In genomic region chr7:150371131-150371995, GRCh38 we compare ENCODE assay signal across 1 cellular context.
TF ChIP-seq lines count a peak whose summit lies in the region.

No MANE protein-coding gene starts in this region.

TF ChIP-seq in K562, 482 proteins besides CTCF, POLR2A, EP300 and RAD21 (continues in another document):
- TF ChIP-seq RBM39 (optimal IDR thresholded peaks at IDR 0.05; ENCODE audit: low read depth, low read length) = no peak
- no peak for TF ChIP-seq ZNF121 (CRISPR knock-in tag; conservative IDR thresholded peaks at IDR 0.05)
- TF ChIP-seq ZNF197 (CRISPR knock-in tag; IDR thresholded peaks at IDR 0.05; ENCODE audit: low read depth) = no peak
- TF ChIP-seq NEUROD1 (IDR thresholded peaks at IDR 0.05; ENCODE audit: borderline replicate concordance, low read depth, low read length, partially characterized antibody) = no peak
- TF ChIP-seq ZNF274 (IDR thresholded peaks at IDR 0.05; ENCODE audit: borderline replicate concordance, low read depth, low read length) = no peak
- no peak for TF ChIP-seq HNRNPH1 (optimal IDR thresholded peaks at IDR 0.05; ENCODE audit: low read depth, low read length)
- TF ChIP-seq RBM15 (IDR thresholded peaks at IDR 0.05; ENCODE audit: insufficient read depth, low read length) = no peak
- no peak for TF ChIP-seq TRIM25 (IDR thresholded peaks at IDR 0.05; ENCODE audit: borderline replicate concordance)
- TF ChIP-seq KDM5B (IDR thresholded peaks at IDR 0.05; ENCODE audit: insufficient replicate concordance, low read depth, low read length) = peak; percentile 3
- no peak for TF ChIP-seq RCOR1 (IDR thresholded peaks at IDR 0.05; ENCODE audit: borderline replicate concordance in 1 of 2, low read depth in 2 of 2, low read length in 2 of 2)
- TF ChIP-seq CREB3L1 (IDR thresholded peaks at IDR 0.05; ENCODE audit: borderline replicate concordance, low read depth) = no peak
- no peak for TF ChIP-seq MBD2 (IDR thresholded peaks at IDR 0.05; ENCODE audit: borderline replicate concordance, low read depth)
- no peak for TF ChIP-seq BRCA1 (IDR thresholded peaks at IDR 0.05)
- TF ChIP-seq BRCA1 (CRISPR knock-in tag; IDR thresholded peaks at IDR 0.05) = no peak
- no peak for TF ChIP-seq CHD2 (IDR thresholded peaks at IDR 0.05; ENCODE audit: low read depth, low read length)
- no peak for TF ChIP-seq CHD4 (IDR thresholded peaks at IDR 0.05; ENCODE audit: insufficient read depth, insufficient replicate concordance, low read depth, low read length, poor library complexity, severe bottlenecking)
- peak; percentile 14 for TF ChIP-seq PRPF4 (IDR thresholded peaks at IDR 0.05; ENCODE audit: insufficient read depth, low read depth, low read length, poor library complexity, severe bottlenecking)
- TF ChIP-seq CHD1 (IDR thresholded peaks at IDR 0.05; ENCODE audit: low read length) = no peak
- no peak for TF ChIP-seq ZNF398 (CRISPR knock-in tag; IDR thresholded peaks at IDR 0.05)
- TF ChIP-seq HEY1 (CRISPR knock-in tag; IDR thresholded peaks at IDR 0.05; ENCODE audit: borderline replicate concordance) = no peak
- no peak for TF ChIP-seq TFAM (CRISPR knock-in tag; conservative IDR thresholded peaks at IDR 0.05)
- TF ChIP-seq ZNF436 (CRISPR knock-in tag; IDR thresholded peaks at IDR 0.05) = no peak
- TF ChIP-seq TCF7 (IDR thresholded peaks at IDR 0.05; ENCODE audit: borderline replicate concordance) = no peak
- no peak for TF ChIP-seq FOXJ3 (CRISPR knock-in tag; IDR thresholded peaks at IDR 0.05)
- no peak for TF ChIP-seq AFF1 (IDR thresholded peaks at IDR 0.05; ENCODE audit: low read depth in 1 of 2, partially characterized antibody in 2 of 2)
- no peak; the same call in 1 of the 2 replicates for TF ChIP-seq ETS1 (conservative IDR thresholded peaks at IDR 0.05; ENCODE audit: control insufficient read depth, low read depth, low read length)
- TF ChIP-seq TEAD4 (IDR thresholded peaks at IDR 0.05; ENCODE audit: low read length) = no peak
- TF ChIP-seq TEAD4 (CRISPR knock-in tag; IDR thresholded peaks at IDR 0.05; ENCODE audit: borderline replicate concordance) = 0 out of 2 replicates have a peak, but pooled peaks have one; percentile 71
- TF ChIP-seq, protein P1, sequence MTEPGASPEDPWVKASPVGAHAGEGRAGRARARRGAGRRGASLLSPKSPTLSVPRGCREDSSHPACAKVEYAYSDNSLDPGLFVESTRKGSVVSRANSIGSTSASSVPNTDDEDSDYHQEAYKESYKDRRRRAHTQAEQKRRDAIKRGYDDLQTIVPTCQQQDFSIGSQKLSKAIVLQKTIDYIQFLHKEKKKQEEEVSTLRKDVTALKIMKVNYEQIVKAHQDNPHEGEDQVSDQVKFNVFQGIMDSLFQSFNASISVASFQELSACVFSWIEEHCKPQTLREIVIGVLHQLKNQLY (CRISPR knock-in tag; conservative IDR thresholded peaks at IDR 0.05) = no peak
- no peak for TF ChIP-seq CCAR2 (IDR thresholded peaks at IDR 0.05; ENCODE audit: low read depth, low read length)
- no peak for TF ChIP-seq ZKSCAN3 (CRISPR knock-in tag; IDR thresholded peaks at IDR 0.05)
- TF ChIP-seq GTF2F1 (IDR thresholded peaks at IDR 0.05; ENCODE audit: low read depth, low read length) = no peak
- TF ChIP-seq RNF2 (IDR thresholded peaks at IDR 0.05) = no peak
- no peak for TF ChIP-seq ATF2 (CRISPR knock-in tag; IDR thresholded peaks at IDR 0.05)
- TF ChIP-seq HMG20A (CRISPR knock-in tag; conservative IDR thresholded peaks at IDR 0.05) = no peak
- peak; percentile 38; the same call in 1 of the 2 replicates for TF ChIP-seq ZNF143 (CRISPR knock-in tag; IDR thresholded peaks at IDR 0.05)
- no peak for TF ChIP-seq ZC3H11A (IDR thresholded peaks at IDR 0.05; ENCODE audit: low read depth, low read length)
- TF ChIP-seq GATAD2A (IDR thresholded peaks at IDR 0.05) = no peak
- TF ChIP-seq ARHGAP35 (IDR thresholded peaks at IDR 0.05; ENCODE audit: partially characterized antibody) = no peak
- no peak for TF ChIP-seq KLF16 (IDR thresholded peaks at IDR 0.05)
- TF ChIP-seq, protein P2, sequence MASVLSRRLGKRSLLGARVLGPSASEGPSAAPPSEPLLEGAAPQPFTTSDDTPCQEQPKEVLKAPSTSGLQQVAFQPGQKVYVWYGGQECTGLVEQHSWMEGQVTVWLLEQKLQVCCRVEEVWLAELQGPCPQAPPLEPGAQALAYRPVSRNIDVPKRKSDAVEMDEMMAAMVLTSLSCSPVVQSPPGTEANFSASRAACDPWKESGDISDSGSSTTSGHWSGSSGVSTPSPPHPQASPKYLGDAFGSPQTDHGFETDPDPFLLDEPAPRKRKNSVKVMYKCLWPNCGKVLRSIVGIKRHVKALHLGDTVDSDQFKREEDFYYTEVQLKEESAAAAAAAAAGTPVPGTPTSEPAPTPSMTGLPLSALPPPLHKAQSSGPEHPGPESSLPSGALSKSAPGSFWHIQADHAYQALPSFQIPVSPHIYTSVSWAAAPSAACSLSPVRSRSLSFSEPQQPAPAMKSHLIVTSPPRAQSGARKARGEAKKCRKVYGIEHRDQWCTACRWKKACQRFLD (CRISPR knock-in tag; IDR thresholded peaks at IDR 0.05) = no peak
- no peak for TF ChIP-seq THRAP3 (IDR thresholded peaks at IDR 0.05; ENCODE audit: borderline replicate concordance)
- no peak for TF ChIP-seq ARID2 (IDR thresholded peaks at IDR 0.05)
- TF ChIP-seq GABPB1 (CRISPR knock-in tag; IDR thresholded peaks at IDR 0.05) = no peak
- no peak for TF ChIP-seq TEAD1 (CRISPR knock-in tag; IDR thresholded peaks at IDR 0.05)
- TF ChIP-seq TRIM28 (IDR thresholded peaks at IDR 0.05) = no peak
- no peak for TF ChIP-seq SMAD4 (CRISPR knock-in tag; conservative IDR thresholded peaks at IDR 0.05)
- TF ChIP-seq ZBTB26 (CRISPR knock-in tag; IDR thresholded peaks at IDR 0.05) = no peak
- TF ChIP-seq HES1 (IDR thresholded peaks at IDR 0.05; ENCODE audit: low read depth) = no peak
- TF ChIP-seq SAFB2 (IDR thresholded peaks at IDR 0.05; ENCODE audit: borderline replicate concordance, low read depth, low read length, severe bottlenecking) = no peak
- TF ChIP-seq MEF2A (IDR thresholded peaks at IDR 0.05; ENCODE audit: control insufficient read depth, low read depth, low read length) = no peak
- TF ChIP-seq ZFP1 (CRISPR knock-in tag; IDR thresholded peaks at IDR 0.05) = no peak
- TF ChIP-seq CHCHD3 (CRISPR knock-in tag; IDR thresholded peaks at IDR 0.05) = no peak
- TF ChIP-seq ELF4 (CRISPR knock-in tag; IDR thresholded peaks at IDR 0.05) = no peak
- no peak for TF ChIP-seq SIRT6 (IDR thresholded peaks at IDR 0.05; ENCODE audit: low read depth, low read length)
- 0 out of 2 replicates have a peak, but pooled peaks have one; percentile 13 for TF ChIP-seq ZFX (CRISPR knock-in tag; IDR thresholded peaks at IDR 0.05)
- TF ChIP-seq LCOR (CRISPR knock-in tag; IDR thresholded peaks at IDR 0.05) = no peak
- TF ChIP-seq RAD51 (IDR thresholded peaks at IDR 0.05; ENCODE audit: borderline replicate concordance, low read depth) = no peak
- TF ChIP-seq RBFOX2 (IDR thresholded peaks at IDR 0.05; ENCODE audit: low read depth, low read length) = peak; percentile 33
- TF ChIP-seq ZNF584 (CRISPR knock-in tag; IDR thresholded peaks at IDR 0.05; ENCODE audit: low read depth) = no peak
- no peak for TF ChIP-seq BHLHE40 (IDR thresholded peaks at IDR 0.05; ENCODE audit: low read length)
